Comparison of ENCODE assay signal across 27 cellular contexts in genomic region chr13:58597552-58597951, GRCh38.
"Had no signal": no experiment of that assay in that cellular context is flagged by ENCODE, and none has a peak within 500 bp of the region (broad histone marks: within the 10 kb centered on the region; RNA-seq: fewer than 3 reads in every experiment).

No MANE protein-coding gene starts in this region.

- H3K27ac ChIP-seq: colonic mucosa, epithelial cell of prostate, esophagus squamous epithelium, gastrocnemius medialis, heart right ventricle, left lung, lower lobe of right lung had no signal

- DNase-seq: colonic mucosa; cortex of kidney; effector CD8-positive, alpha-beta T cell; effector memory CD8-positive, alpha-beta T cell; endodermal cell; erythroblast; esophagus squamous epithelium; foreskin fibroblast; foreskin melanocyte; gastrocnemius medialis; glutamatergic neuron; head of caudate nucleus; heart right ventricle; hippocampal formation; left cardiac atrium; left lung; left ventricle myocardium superior; lower lobe of right lung; mesenchymal stem cell; midbrain; mucosa of descending colon; naive B cell; naive thymus-derived CD8-positive, alpha-beta T cell had no signal

- FAIRE-seq: endometrium, islet of Langerhans, keratinocyte had no signal

- H3K4me1 ChIP-seq: colonic mucosa, esophagus squamous epithelium, gastrocnemius medialis, heart right ventricle, left lung, lower lobe of right lung had no signal

- H3K4me3 ChIP-seq: colonic mucosa, esophagus squamous epithelium, gastrocnemius medialis, heart right ventricle, left lung, lower lobe of right lung, mucosa of descending colon had no signal

- H3K36me3 ChIP-seq: colonic mucosa, esophagus squamous epithelium, gastrocnemius medialis, heart right ventricle, left lung, lower lobe of right lung had no signal

- H3K27me3 ChIP-seq: colonic mucosa, esophagus squamous epithelium, gastrocnemius medialis, heart right ventricle, left lung had no signal
